Comparison of ENCODE assay signal across 8 cellular contexts in the genomic region with DNA sequence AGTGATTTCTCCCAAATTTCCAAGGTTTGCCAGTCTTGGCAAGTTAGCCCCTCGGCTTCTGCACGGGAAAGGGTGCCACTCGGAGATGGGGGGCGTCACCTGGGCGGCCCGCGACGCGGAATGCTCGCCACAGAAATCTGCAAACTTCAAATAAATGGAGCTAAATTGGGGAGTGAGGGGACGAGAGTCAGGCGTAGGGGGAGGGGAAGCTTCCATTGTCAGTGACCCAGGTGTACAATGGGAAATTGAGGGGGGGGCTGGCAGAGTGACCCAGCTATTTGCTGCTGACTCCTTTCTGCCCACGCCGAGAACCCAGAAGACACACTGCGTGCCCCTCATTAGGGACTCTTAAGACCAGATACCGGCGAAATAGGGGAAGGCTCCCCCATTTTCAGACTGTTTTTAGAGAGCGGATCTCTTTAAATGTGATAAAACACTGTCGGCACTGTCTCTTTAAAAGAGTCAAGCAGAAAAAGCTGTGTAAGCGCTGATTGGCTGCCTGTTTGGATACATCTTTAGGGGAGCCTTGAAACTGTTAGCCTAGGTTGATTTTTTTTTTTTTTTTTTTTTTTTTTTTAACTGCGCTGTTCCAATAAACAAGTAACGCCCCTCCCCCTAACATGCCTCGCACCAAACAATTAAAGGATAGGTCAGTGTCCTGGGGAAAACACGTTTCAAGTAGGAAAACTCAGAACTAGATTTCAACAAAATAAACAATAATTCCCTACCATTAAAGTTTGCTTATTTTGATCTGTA. TPM values are rescaled to one million over a fixed set of nuclear protein-coding genes. Genes with fewer than 3 reads are reported as not detected.
DNase-seq lines count a peak whose midpoint lies in the region; ATAC-seq and TF ChIP-seq lines count a peak whose summit lies in the region.

No MANE protein-coding gene starts in this region.

- peak; percentile 93 for DNase-seq in RPMI8226
- DNase-seq in fibroblast of mammary gland (ENCODE audit: low read depth) = peak; percentile 95

- H3K4me3 ChIP-seq in Loucy (ENCODE audit: low read length, poor library complexity, severe bottlenecking) (peak overlapping the region; percentile 82), fibroblast of mammary gland (ENCODE audit: control insufficient read depth, low read depth, low read length) (peak overlapping the region; percentile 69), muscle layer of duodenum (ENCODE audit: low read depth in 1 of 2, low read length in 2 of 2) (peak overlapping the region; percentile 79 to 84), stomach smooth muscle (ENCODE audit: low read length in 2 of 2) (peak overlapping the region; percentile 73 to 78)

- TF ChIP-seq CTCF in C4-2B (conservative IDR thresholded peaks at IDR 0.05) = no peak
- no peak for TF ChIP-seq CTCF in Loucy (conservative IDR thresholded peaks at IDR 0.05; ENCODE audit: low read length)
- TF ChIP-seq CTCF in fibroblast of mammary gland (conservative IDR thresholded peaks at IDR 0.05; ENCODE audit: control insufficient read depth, insufficient read depth, low read depth, low read length) = no peak

- H3K9me3 ChIP-seq in Loucy (ENCODE audit: insufficient read depth, low read depth, low read length) (no peaks in the 10 kb centered on the region), muscle layer of duodenum (ENCODE audit: control insufficient read depth in 1 of 2, low read length in 2 of 2) (no peaks in the 10 kb centered on the region), stomach smooth muscle (ENCODE audit: control insufficient read depth in 2 of 2, low read length in 2 of 2) (no peaks in the 10 kb centered on the region)

- no peaks in the 10 kb centered on the region for H3F3A ChIP-seq in Loucy (ENCODE audit: low read depth)

- no peaks in the 10 kb centered on the region for H3K9me2 ChIP-seq in Loucy (replicated peaks; ENCODE audit: low read depth, low read length)

- H3K4me1 Mint-ChIP-seq in activated T-helper 17 cell treated with anti-CD3 and anti-CD28 coated beads, Interleukin-2, amount 50 U/mL, for 72 hours = peaks cover 54% of the 10 kb centered on the region

- no peaks in the 10 kb centered on the region for H3K27me3 Mint-ChIP-seq in activated T-helper 17 cell treated with anti-CD3 and anti-CD28 coated beads, Interleukin-2, amount 50 U/mL, for 72 hours

- peaks cover 25% of the 10 kb centered on the region for H4K20me1 ChIP-seq in Loucy (ENCODE audit: insufficient read depth, low read length, poor library complexity, severe bottlenecking)

- ATAC-seq in GM19468 (IDR thresholded peaks at IDR 0.05; ENCODE audit: extremely low read depth, unreplicated experiment) = peak; percentile 17
- peak; percentile 29 for ATAC-seq in activated T-helper 17 cell treated with anti-CD3 and anti-CD28 coated beads, Interleukin-2, amount 50 U/mL, for 72 hours (replicated peaks)

- peak overlapping the region; percentile 97 for H3K4me2 ChIP-seq in Loucy (ENCODE audit: low read depth, low read length, poor library complexity, severe bottlenecking)

- H3K27ac ChIP-seq in C4-2B = peak overlapping the region; percentile 93
- H3K27ac ChIP-seq in muscle layer of duodenum (ENCODE audit: low read length) = peak overlapping the region; percentile 73
- peak overlapping the region; percentile 95 for H3K27ac ChIP-seq in stomach smooth muscle (ENCODE audit: low read length)

- H3K36me3 Mint-ChIP-seq in activated T-helper 17 cell treated with anti-CD3 and anti-CD28 coated beads, Interleukin-2, amount 50 U/mL, for 72 hours (ENCODE audit: low read depth) = peaks cover 22% of the 10 kb centered on the region

- H3K9me3 Mint-ChIP-seq in activated T-helper 17 cell treated with anti-CD3 and anti-CD28 coated beads, Interleukin-2, amount 50 U/mL, for 72 hours = no peaks in the 10 kb centered on the region

- peak overlapping the region; percentile 84 for H2AFZ ChIP-seq in Loucy (ENCODE audit: low read length)

- no peaks in the 10 kb centered on the region for H3K36me3 ChIP-seq in Loucy (ENCODE audit: insufficient read depth, low read length)
- H3K36me3 ChIP-seq in muscle layer of duodenum (ENCODE audit: control insufficient read depth in 1 of 2, insufficient read depth in 2 of 2, low read length in 2 of 2) = peaks cover 7% of the 10 kb centered on the region in 2 donors
- H3K36me3 ChIP-seq in stomach smooth muscle (ENCODE audit: control insufficient read depth in 2 of 2, insufficient read depth in 2 of 2, low read length in 2 of 2) = no peaks in the 10 kb centered on the region

- peaks cover 31% of the 10 kb centered on the region for H3K79me2 ChIP-seq in Loucy (ENCODE audit: insufficient read depth, low read length)

- H3K4me3 Mint-ChIP-seq in activated T-helper 17 cell treated with anti-CD3 and anti-CD28 coated beads, Interleukin-2, amount 50 U/mL, for 72 hours = peak overlapping the region; percentile 70

- H3K27me3 ChIP-seq in Loucy (ENCODE audit: insufficient read depth, low read length, poor library complexity, severe bottlenecking) (no peaks in the 10 kb centered on the region), muscle layer of duodenum (ENCODE audit: low read depth, low read length) (no peaks in the 10 kb centered on the region), stomach smooth muscle (ENCODE audit: control insufficient read depth in 1 of 2, insufficient read depth in 2 of 2, low read length in 2 of 2) (no peaks in the 10 kb centered on the region)

- peak overlapping the region; percentile 80 for H3K27ac Mint-ChIP-seq in activated T-helper 17 cell treated with anti-CD3 and anti-CD28 coated beads, Interleukin-2, amount 50 U/mL, for 72 hours

- H3K9ac ChIP-seq in Loucy (ENCODE audit: low read depth, low read length, poor library complexity, severe bottlenecking) (peak overlapping the region; percentile 76), stomach smooth muscle (ENCODE audit: low read length in 2 of 2) (peak overlapping the region; percentile 49 to 64)

- H3K4me1 ChIP-seq in Loucy (ENCODE audit: insufficient read depth, low read length, poor library complexity, severe bottlenecking) = peaks cover 49% of the 10 kb centered on the region
- H3K4me1 ChIP-seq in muscle layer of duodenum (ENCODE audit: control insufficient read depth in 1 of 2, insufficient read depth in 2 of 2, low read length in 2 of 2) = peaks cover 39 to 41% of the 10 kb centered on the region in 2 donors
- H3K4me1 ChIP-seq in stomach smooth muscle (ENCODE audit: control insufficient read depth, insufficient read depth, low read length) = peaks cover 53% of the 10 kb centered on the region

RNA-seq across cellular contexts. Expression of gene SSBP3, which starts 1.2 kb away (rescaled TPM):
- total RNA-seq in activated T-helper 17 cell treated with anti-CD3 and anti-CD28 coated beads, Interleukin-2, amount 50 U/mL, for 72 hours = 10 to 100 TPM; 40.3 to 56.3 TPM

Comparison
In these comparisons a context has a peak if more than half of its experiments do, and no peak if none do; other contexts are left out.
1. Peak in every context shown above with its lines: DNase-seq, ATAC-seq, H3K4me3 ChIP-seq and H3K27ac ChIP-seq.